ENCODE assay signal across 1 cellular context in the genomic region with DNA sequence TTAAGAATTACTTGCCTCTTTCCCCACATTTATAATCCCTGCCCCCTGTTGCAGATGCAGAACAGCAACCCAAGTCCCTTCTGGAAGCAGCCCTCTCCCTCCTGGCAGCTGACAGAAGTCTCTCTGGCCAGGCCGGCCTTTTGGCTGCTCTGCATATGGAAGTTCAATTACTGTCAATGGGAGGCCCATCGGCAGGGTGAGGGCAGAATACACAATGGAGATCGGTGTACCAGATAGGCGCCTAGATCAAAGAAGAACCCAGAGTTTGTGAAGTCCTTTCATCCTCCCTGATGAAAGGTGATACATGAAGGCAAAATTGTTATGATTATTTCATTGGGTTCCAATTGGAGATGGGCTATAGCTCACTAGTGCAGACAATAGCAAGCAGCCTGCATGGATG.
TF ChIP-seq lines count a peak whose summit lies in the region.

No MANE protein-coding gene starts in this region.

TF ChIP-seq in HepG2, 621 proteins besides CTCF, POLR2A, EP300 and RAD21 (continued from another document and continues in another):
- TF ChIP-seq, protein P1, sequence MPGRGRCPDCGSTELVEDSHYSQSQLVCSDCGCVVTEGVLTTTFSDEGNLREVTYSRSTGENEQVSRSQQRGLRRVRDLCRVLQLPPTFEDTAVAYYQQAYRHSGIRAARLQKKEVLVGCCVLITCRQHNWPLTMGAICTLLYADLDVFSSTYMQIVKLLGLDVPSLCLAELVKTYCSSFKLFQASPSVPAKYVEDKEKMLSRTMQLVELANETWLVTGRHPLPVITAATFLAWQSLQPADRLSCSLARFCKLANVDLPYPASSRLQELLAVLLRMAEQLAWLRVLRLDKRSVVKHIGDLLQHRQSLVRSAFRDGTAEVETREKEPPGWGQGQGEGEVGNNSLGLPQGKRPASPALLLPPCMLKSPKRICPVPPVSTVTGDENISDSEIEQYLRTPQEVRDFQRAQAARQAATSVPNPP (CRISPR knock-in tag; IDR thresholded peaks at IDR 0.05): no peak
- no peak for TF ChIP-seq RFXANK (CRISPR knock-in tag; IDR thresholded peaks at IDR 0.05)
- TF ChIP-seq HIVEP1 (CRISPR knock-in tag; IDR thresholded peaks at IDR 0.05): no peak
- TF ChIP-seq ZNF572 (CRISPR knock-in tag; IDR thresholded peaks at IDR 0.05): no peak
- no peak for TF ChIP-seq YY1 (IDR thresholded peaks at IDR 0.05; ENCODE audit: insufficient read depth, insufficient replicate concordance, low read depth, low read length)
- peak; percentile 59 for TF ChIP-seq RARA (CRISPR knock-in tag; IDR thresholded peaks at IDR 0.05)
- TF ChIP-seq ZNF878 (CRISPR knock-in tag; IDR thresholded peaks at IDR 0.05): 0 out of 2 replicates have a peak, but pooled peaks have one; percentile 21
- TF ChIP-seq ZMYM2 (CRISPR knock-in tag; IDR thresholded peaks at IDR 0.05): no peak
- TF ChIP-seq ZMYM4 (CRISPR knock-in tag; IDR thresholded peaks at IDR 0.05): no peak
- peak; percentile 6; the same call in 1 of the 2 replicates for TF ChIP-seq BHLHE40 (IDR thresholded peaks at IDR 0.05; ENCODE audit: low read length)
- peak; percentile 44; the same call in 1 of the 2 replicates for TF ChIP-seq SIX4 (CRISPR knock-in tag; IDR thresholded peaks at IDR 0.05)
- peak; percentile 44; the same call in 1 of the 2 replicates for TF ChIP-seq ZNF281 (CRISPR knock-in tag; IDR thresholded peaks at IDR 0.05; ENCODE audit: borderline replicate concordance)
- peak; percentile 41; the same call in 1 of the 2 replicates for TF ChIP-seq HNF1A (IDR thresholded peaks at IDR 0.05; ENCODE audit: low read depth)
- TF ChIP-seq HNF1A (CRISPR knock-in tag; IDR thresholded peaks at IDR 0.05; ENCODE audit: borderline replicate concordance): peak; percentile 79; the same call in 1 of the 2 replicates
- peak; percentile 37 for TF ChIP-seq XRCC5 (optimal IDR thresholded peaks at IDR 0.05; ENCODE audit: low read length)
- TF ChIP-seq PRDM15 (CRISPR knock-in tag; IDR thresholded peaks at IDR 0.05): no peak
- TF ChIP-seq ZZZ3 (CRISPR knock-in tag; IDR thresholded peaks at IDR 0.05; ENCODE audit: borderline replicate concordance): no peak
- TF ChIP-seq SOX13 (IDR thresholded peaks at IDR 0.05): peak; percentile 98
- peak in 1 of 2 experiments; percentile 99; a peak in 2 of 4 replicates for TF ChIP-seq SOX13 (CRISPR knock-in tag; conservative IDR thresholded peaks at IDR 0.05 in 1 of 2, IDR thresholded peaks at IDR 0.05 in 1 of 2)
- no peak for TF ChIP-seq FOXP1 (IDR thresholded peaks at IDR 0.05)
- peak; percentile 32; the same call in 1 of the 2 replicates for TF ChIP-seq FOXP1 (CRISPR knock-in tag; IDR thresholded peaks at IDR 0.05)
- no peak for TF ChIP-seq NCOA1 (CRISPR knock-in tag; IDR thresholded peaks at IDR 0.05)
- TF ChIP-seq, protein P2, sequence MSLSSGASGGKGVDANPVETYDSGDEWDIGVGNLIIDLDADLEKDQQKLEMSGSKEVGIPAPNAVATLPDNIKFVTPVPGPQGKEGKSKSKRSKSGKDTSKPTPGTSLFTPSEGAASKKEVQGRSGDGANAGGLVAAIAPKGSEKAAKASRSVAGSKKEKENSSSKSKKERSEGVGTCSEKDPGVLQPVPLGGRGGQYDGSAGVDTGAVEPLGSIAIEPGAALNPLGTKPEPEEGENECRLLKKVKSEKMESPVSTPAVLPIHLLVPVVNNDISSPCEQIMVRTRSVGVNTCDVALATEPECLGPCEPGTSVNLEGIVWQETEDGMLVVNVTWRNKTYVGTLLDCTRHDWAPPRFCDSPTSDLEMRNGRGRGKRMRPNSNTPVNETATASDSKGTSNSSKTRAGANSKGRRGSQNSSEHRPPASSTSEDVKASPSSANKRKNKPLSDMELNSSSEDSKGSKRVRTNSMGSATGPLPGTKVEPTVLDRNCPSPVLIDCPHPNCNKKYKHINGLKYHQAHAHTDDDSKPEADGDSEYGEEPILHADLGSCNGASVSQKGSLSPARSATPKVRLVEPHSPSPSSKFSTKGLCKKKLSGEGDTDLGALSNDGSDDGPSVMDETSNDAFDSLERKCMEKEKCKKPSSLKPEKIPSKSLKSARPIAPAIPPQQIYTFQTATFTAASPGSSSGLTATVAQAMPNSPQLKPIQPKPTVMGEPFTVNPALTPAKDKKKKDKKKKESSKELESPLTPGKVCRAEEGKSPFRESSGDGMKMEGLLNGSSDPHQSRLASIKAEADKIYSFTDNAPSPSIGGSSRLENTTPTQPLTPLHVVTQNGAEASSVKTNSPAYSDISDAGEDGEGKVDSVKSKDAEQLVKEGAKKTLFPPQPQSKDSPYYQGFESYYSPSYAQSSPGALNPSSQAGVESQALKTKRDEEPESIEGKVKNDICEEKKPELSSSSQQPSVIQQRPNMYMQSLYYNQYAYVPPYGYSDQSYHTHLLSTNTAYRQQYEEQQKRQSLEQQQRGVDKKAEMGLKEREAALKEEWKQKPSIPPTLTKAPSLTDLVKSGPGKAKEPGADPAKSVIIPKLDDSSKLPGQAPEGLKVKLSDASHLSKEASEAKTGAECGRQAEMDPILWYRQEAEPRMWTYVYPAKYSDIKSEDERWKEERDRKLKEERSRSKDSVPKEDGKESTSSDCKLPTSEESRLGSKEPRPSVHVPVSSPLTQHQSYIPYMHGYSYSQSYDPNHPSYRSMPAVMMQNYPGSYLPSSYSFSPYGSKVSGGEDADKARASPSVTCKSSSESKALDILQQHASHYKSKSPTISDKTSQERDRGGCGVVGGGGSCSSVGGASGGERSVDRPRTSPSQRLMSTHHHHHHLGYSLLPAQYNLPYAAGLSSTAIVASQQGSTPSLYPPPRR (CRISPR knock-in tag; IDR thresholded peaks at IDR 0.05; ENCODE audit: borderline replicate concordance): 0 out of 2 replicates have a peak, but pooled peaks have one; percentile 38
- TF ChIP-seq, protein P3, sequence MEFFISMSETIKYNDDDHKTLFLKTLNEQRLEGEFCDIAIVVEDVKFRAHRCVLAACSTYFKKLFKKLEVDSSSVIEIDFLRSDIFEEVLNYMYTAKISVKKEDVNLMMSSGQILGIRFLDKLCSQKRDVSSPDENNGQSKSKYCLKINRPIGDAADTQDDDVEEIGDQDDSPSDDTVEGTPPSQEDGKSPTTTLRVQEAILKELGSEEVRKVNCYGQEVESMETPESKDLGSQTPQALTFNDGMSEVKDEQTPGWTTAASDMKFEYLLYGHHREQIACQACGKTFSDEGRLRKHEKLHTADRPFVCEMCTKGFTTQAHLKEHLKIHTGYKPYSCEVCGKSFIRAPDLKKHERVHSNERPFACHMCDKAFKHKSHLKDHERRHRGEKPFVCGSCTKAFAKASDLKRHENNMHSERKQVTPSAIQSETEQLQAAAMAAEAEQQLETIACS (CRISPR knock-in tag; IDR thresholded peaks at IDR 0.05): no peak
- no peak for TF ChIP-seq ZIK1 (CRISPR knock-in tag; IDR thresholded peaks at IDR 0.05; ENCODE audit: borderline replicate concordance, low read depth)
- no peak for TF ChIP-seq ZNF441 (CRISPR knock-in tag; IDR thresholded peaks at IDR 0.05; ENCODE audit: borderline replicate concordance)
- TF ChIP-seq POLR2AphosphoS5 (IDR thresholded peaks at IDR 0.05; ENCODE audit: low read depth, low read length): no peak
- TF ChIP-seq TCF7 (IDR thresholded peaks at IDR 0.05; ENCODE audit: low read depth): peak; percentile 97
- no peak for TF ChIP-seq SOX6 (IDR thresholded peaks at IDR 0.05)
- peak; percentile 95 for TF ChIP-seq SOX6 (CRISPR knock-in tag; IDR thresholded peaks at IDR 0.05)
- no peak for TF ChIP-seq NFATC3 (CRISPR knock-in tag; IDR thresholded peaks at IDR 0.05)
- no peak for TF ChIP-seq NONO (IDR thresholded peaks at IDR 0.05)
- no peak for TF ChIP-seq NONO (CRISPR knock-in tag; conservative IDR thresholded peaks at IDR 0.05)
- TF ChIP-seq ZNF644 (CRISPR knock-in tag; IDR thresholded peaks at IDR 0.05; ENCODE audit: low read depth): peak; percentile 95
- TF ChIP-seq SIX1 (CRISPR knock-in tag; IDR thresholded peaks at IDR 0.05; ENCODE audit: borderline replicate concordance): peak; percentile 71; the same call in 1 of the 2 replicates
- TF ChIP-seq GATAD1 (CRISPR knock-in tag; IDR thresholded peaks at IDR 0.05): 0 out of 2 replicates have a peak, but pooled peaks have one; percentile 19
- TF ChIP-seq KDM2A (CRISPR knock-in tag; IDR thresholded peaks at IDR 0.05; ENCODE audit: borderline replicate concordance, low read depth): no peak
- no peak for TF ChIP-seq NFKBIZ (CRISPR knock-in tag; IDR thresholded peaks at IDR 0.05)
- peak; percentile 45; the same call in 1 of the 2 replicates for TF ChIP-seq HHEX (CRISPR knock-in tag; IDR thresholded peaks at IDR 0.05)
- TF ChIP-seq, protein P4, sequence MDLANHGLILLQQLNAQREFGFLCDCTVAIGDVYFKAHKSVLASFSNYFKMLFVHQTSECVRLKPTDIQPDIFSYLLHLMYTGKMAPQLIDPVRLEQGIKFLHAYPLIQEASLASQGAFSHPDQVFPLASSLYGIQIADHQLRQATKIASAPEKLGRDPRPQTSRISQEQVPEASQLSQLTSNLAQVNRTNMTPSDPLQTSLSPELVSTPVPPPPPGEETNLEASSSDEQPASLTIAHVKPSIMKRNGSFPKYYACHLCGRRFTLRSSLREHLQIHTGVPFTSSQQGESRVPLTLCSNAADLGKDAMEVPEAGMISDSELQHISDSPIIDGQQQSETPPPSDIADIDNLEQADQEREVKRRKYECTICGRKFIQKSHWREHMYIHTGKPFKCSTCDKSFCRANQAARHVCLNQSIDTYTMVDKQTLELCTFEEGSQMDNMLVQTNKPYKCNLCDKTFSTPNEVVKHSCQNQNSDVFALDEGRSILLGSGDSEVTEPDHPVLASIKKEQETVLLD (CRISPR knock-in tag; IDR thresholded peaks at IDR 0.05; ENCODE audit: low read depth): no peak
- TF ChIP-seq ZNF713 (CRISPR knock-in tag; IDR thresholded peaks at IDR 0.05): no peak
